ENCODE assay signal across 2 cellular contexts in the genomic region with DNA sequence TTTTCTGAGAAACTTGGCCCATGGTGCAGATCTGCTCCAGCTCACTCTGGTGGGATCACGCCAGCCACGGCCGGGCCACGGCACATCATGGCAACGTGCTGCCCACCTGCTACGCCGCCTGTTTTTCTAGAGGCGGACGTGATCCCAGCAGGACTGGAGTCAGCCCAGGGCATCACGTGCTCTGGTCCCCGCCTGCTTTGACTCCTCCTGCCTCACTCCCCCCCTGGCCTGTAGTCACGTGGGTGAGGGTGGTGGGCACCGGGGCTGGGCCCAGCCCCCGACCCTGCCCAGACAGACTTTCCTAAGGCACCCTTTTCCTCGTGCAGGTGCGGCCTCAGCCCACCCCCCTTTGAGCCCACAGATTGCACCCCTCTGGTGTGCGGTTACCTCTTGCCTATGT. TPM values are rescaled to one million over a fixed set of nuclear protein-coding genes. Genes with fewer than 3 reads are reported as not detected.
"Had no signal": no experiment of that assay in that cellular context is flagged by ENCODE, and none has a peak within 500 bp of the region (broad histone marks: within the 10 kb centered on the region; RNA-seq: fewer than 3 reads in every experiment).

No MANE protein-coding gene starts in this region.

RNA-seq across cellular contexts. Expression of gene CLEC18A, which starts 0.7 kb away (rescaled TPM):
- total RNA-seq: occipital lobe had no signal
- polyA plus RNA-seq: naive thymus-derived CD4-positive, alpha-beta T cell had no signal
